21 cellular contexts compared by ENCODE assay signal in genomic region chr4:1013225-1014073, GRCh38. TPM values are rescaled to one million over a fixed set of nuclear protein-coding genes. Genes with fewer than 3 reads are reported as not detected.
DNase-seq lines count a peak whose midpoint lies in the region; ATAC-seq and TF ChIP-seq lines count a peak whose summit lies in the region.
"Had no signal": no experiment of that assay in that cellular context is flagged by ENCODE, and none has a peak within 500 bp of the region (broad histone marks: within the 10 kb centered on the region; RNA-seq: fewer than 3 reads in every experiment).

No MANE protein-coding gene starts in this region.

- POLR2A ChIA-PET in HEK293 (lab: Yijun Ruan, JAX) = no interaction called here

- CTCF ChIA-PET in HEK293 (lab: Yijun Ruan, JAX) = no interaction called here

- H3K4me3 ChIP-seq in HEK293 (ENCODE audit: low read depth, low read length) (no peak overlapping the region), adrenal gland (no peak overlapping the region), suprapubic skin (no peak overlapping the region)

- TF ChIP-seq EP300 in suprapubic skin (IDR thresholded peaks at IDR 0.05) = no peak

- H3K27ac Mint-ChIP-seq in natural killer cell = no peak overlapping the region

- TF ChIP-seq POLR2A in adrenal gland (IDR thresholded peaks at IDR 0.05) (no peak), suprapubic skin (IDR thresholded peaks at IDR 0.05) (no peak)

- peak overlapping the region; percentile 31 for H3K4me3 Mint-ChIP-seq in natural killer cell

- H3K36me3 ChIP-seq in HEK293 (ENCODE audit: control insufficient read depth in 2 of 2, insufficient read depth in 1 of 2, low read length in 2 of 2) (peaks cover 0 to 14% of the 10 kb centered on the region in 2 experiments; a peak in 1 of 3 replicates), adrenal gland (replicated peaks in 1 of 2) (no peaks in the 10 kb centered on the region), suprapubic skin (no peaks in the 10 kb centered on the region)
- H3K36me3 ChIP-seq: BE2C, ovary had no signal

- TF ChIP-seq CTCF in C4-2B (conservative IDR thresholded peaks at IDR 0.05) = no peak
- TF ChIP-seq CTCF in HEK293 (tag by site-specific recombination; IDR thresholded peaks at IDR 0.05) = no peak
- TF ChIP-seq CTCF in adrenal gland (IDR thresholded peaks at IDR 0.05) = no peak
- TF ChIP-seq CTCF in natural killer cell (IDR thresholded peaks at IDR 0.05) = no peak
- TF ChIP-seq CTCF in suprapubic skin (IDR thresholded peaks at IDR 0.05) = no peak

- H3K4me1 Mint-ChIP-seq in natural killer cell = peaks cover 7 to 15% of the 10 kb centered on the region in 2 donors

- DNase-seq in adrenal gland (peak in 6 of 7 donors; percentile 63 to 79 (median 68)), natural killer cell (no peak), suprapubic skin (ENCODE audit: low spot score in 2 of 2) (no peak), NCI-H1105 (lab: John Stamatoyannopoulos, UW) (no peak), amniotic stem cell (lab: John Stamatoyannopoulos, UW) (no peak)
- DNase-seq: activated gamma-delta T cell; BE2C; brain microvascular endothelial cell; HCEC 1CT; kidney; mesendoderm; MM.1S; NCI-H2029 treated with DMSO at 0.1 percent for 48 hours; NCI-H524 treated with DMSO at 0.1 percent for 48 hours; SK-N-SH; stimulated activated CD4-positive, alpha-beta T cell treated with anti-CD3 and anti-CD28 coated beads, Interleukin-4, amount 100 ng/mL, for 4 hours; tibial artery had no signal

- H3K9me3 ChIP-seq in HEK293 (ENCODE audit: control insufficient read depth, insufficient read depth, low read depth, low read length) = no peaks in the 10 kb centered on the region
- no peaks in the 10 kb centered on the region for H3K9me3 ChIP-seq in adrenal gland (replicated peaks in 1 of 3)
- no peaks in the 10 kb centered on the region for H3K9me3 ChIP-seq in suprapubic skin
- H3K9me3 ChIP-seq: BE2C, ovary, SK-N-SH, tibial artery had no signal

- no peaks in the 10 kb centered on the region for H3K36me3 Mint-ChIP-seq in natural killer cell

- peaks cover 5 to 7% of the 10 kb centered on the region in 2 donors for H3K27me3 Mint-ChIP-seq in natural killer cell (ENCODE audit: low read depth in 2 of 2)

- 71 to 78% (median 74%) methylated on average over 4 to 43 of the region's 43 CpGs for WGBS in adrenal gland, 4 donors
- 99% methylated on average over 14 of the region's 43 CpGs for WGBS in suprapubic skin

- intact Hi-C loops in adrenal gland (cut with DNase I) (no loop called here), natural killer cell (cut with micrococcal nuclease) (loop anchor here (5.0 kb wide), 1 partner anchor 41 kb away; the partner anchor contains the start of gene DGKQ)

- no peaks in the 10 kb centered on the region for H3K9me3 Mint-ChIP-seq in natural killer cell

- ATAC-seq in natural killer cell (no peak), GM18870 (IDR thresholded peaks at IDR 0.05; ENCODE audit: unreplicated experiment) (no peak)

- no peaks in the 10 kb centered on the region; the same call in 1 of the 2 replicates for H3K4me1 ChIP-seq in HEK293 (ENCODE audit: control insufficient read depth, insufficient read depth, low read length)
- peaks cover 29 to 58% of the 10 kb centered on the region in 2 donors for H3K4me1 ChIP-seq in adrenal gland (replicated peaks in 1 of 2)
- H3K4me1 ChIP-seq in suprapubic skin = peaks cover 31% of the 10 kb centered on the region
- H3K4me1 ChIP-seq: BE2C had no signal

- H3K27me3 ChIP-seq in adrenal gland (peaks cover under 1% of the 10 kb centered on the region), suprapubic skin (peaks cover 4% of the 10 kb centered on the region)
- H3K27me3 ChIP-seq: ovary had no signal

- H3K27ac ChIP-seq in C4-2B = peak overlapping the region; percentile 77
- no peak overlapping the region for H3K27ac ChIP-seq in HEK293 (ENCODE audit: extremely low read depth, low read depth, low read length)
- H3K27ac ChIP-seq in adrenal gland = peak overlapping the region; percentile 39 to 90 (median 73)
- H3K27ac ChIP-seq in suprapubic skin = no peak overlapping the region
- H3K27ac ChIP-seq: brain microvascular endothelial cell had no signal

TF ChIP-seq in HEK293, 187 proteins besides CTCF, POLR2A, EP300 and RAD21:
- peak; percentile 67; the same call in 1 of the 2 replicates for TF ChIP-seq REST (tag by site-specific recombination; IDR thresholded peaks at IDR 0.05)
- no peak for TF ChIP-seq ZNF362 (tag by site-specific recombination; IDR thresholded peaks at IDR 0.05)
- 0 out of 2 replicates have a peak, but pooled peaks have one; percentile 26 for TF ChIP-seq ZNF600 (tag by site-specific recombination; IDR thresholded peaks at IDR 0.05)
- TF ChIP-seq HIC1 (tag by site-specific recombination; IDR thresholded peaks at IDR 0.05) = peak; percentile 70

RNA-seq across cellular contexts. Expression of gene FGFRL1, which starts 2.0 kb away (rescaled TPM):
- total RNA-seq in adrenal gland (100 to 1,000 TPM in 3 of 8 donors, 10 to 100 TPM in 5; 45.9 to 274 (median 85.1) TPM), natural killer cell (10 to 100 TPM; 28.0 to 39.8 (median 32.5) TPM), suprapubic skin (10 to 100 TPM in 3 of 4 donors, 1 to 10 TPM in 1; 9.0 to 19.9 (median 12.0) TPM)
- 10 to 100 TPM; 24.4 to 75.5 (median 25.3) TPM for polyA plus RNA-seq in adrenal gland

RNA-seq across cellular contexts. Expression of gene SLC26A1, which starts 20.2 kb away (rescaled TPM):
- total RNA-seq in adrenal gland (10 to 100 TPM in 1 of 8 donors, 1 to 10 TPM in 5, under 1 TPM in 2; 0.85 to 55.0 (median 3.1) TPM), natural killer cell (under 1 TPM; 0.19 to 0.80 (median 0.61) TPM), suprapubic skin (under 1 TPM in 1 of 4 donors, not detected in 3; 0.30 TPM)
- 10 to 100 TPM in 1 of 3 donors, 1 to 10 TPM in 2; 2.5 to 11.6 (median 3.7) TPM for polyA plus RNA-seq in adrenal gland

RNA-seq across cellular contexts. Expression of gene IDUA, which starts 26.6 kb away (rescaled TPM):
- total RNA-seq in adrenal gland (10 to 100 TPM; 16.7 to 78.4 (median 31.2) TPM), natural killer cell (10 to 100 TPM; 38.7 to 43.6 (median 43.0) TPM), suprapubic skin (10 to 100 TPM; 11.0 to 33.1 (median 19.7) TPM)
- 100 to 1,000 TPM in 1 of 3 donors, 10 to 100 TPM in 1, 1 to 10 TPM in 1; 1.6 to 109 (median 90.6) TPM for polyA plus RNA-seq in adrenal gland

RNA-seq across cellular contexts. Expression of gene DGKQ, which starts 40.1 kb away (rescaled TPM):
- 10 to 100 TPM in 6 of 8 donors, 1 to 10 TPM in 2; 8.1 to 16.5 (median 13.2) TPM for total RNA-seq in adrenal gland
- polyA plus RNA-seq in adrenal gland = 10 to 100 TPM in 2 of 3 donors, under 1 TPM in 1; 0.55 to 13.8 (median 11.8) TPM
- 10 to 100 TPM; 64.2 to 79.5 (median 65.2) TPM for total RNA-seq in natural killer cell
- total RNA-seq in suprapubic skin = 10 to 100 TPM; 19.5 to 27.6 (median 23.8) TPM

Comparison
In these comparisons a context has a peak if more than half of its experiments do, and no peak if none do; other contexts are left out.
1. H3K27ac ChIP-seq: peak in C4-2B (single experiment) and adrenal gland (5 of 5); none in HEK293 (single experiment) and suprapubic skin (single experiment).
2. DNase-seq: peak in adrenal gland (6 of 7); none in natural killer cell (single experiment), suprapubic skin (0 of 2), NCI-H1105 (single experiment) and amniotic stem cell (single experiment).